ENCODE assay signal across 21 cellular contexts in the genomic region with DNA sequence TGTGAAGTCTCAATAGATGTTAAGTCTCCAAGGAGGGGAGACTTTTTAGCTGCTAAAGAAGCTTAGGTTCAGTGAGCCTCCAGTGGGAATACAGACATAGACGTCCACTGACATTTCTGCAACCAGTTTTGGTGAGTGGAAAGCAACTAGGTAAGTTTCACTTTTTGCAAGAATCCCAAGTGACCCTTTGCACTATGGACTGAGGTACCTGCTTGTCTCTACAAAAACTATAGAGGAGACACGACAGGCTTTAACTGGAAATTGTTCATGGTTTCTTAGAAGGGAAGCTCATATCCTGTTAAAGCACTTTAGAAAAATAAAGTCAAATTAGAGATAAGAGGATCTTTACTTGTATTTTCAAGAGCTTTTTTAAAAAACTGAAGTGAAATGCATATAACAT. TPM values are rescaled to one million over a fixed set of nuclear protein-coding genes. Genes with fewer than 3 reads are reported as not detected.
A peak's percentile ranks its signal among the peaks of the same experiment; 100 is the strongest.
DNase-seq lines count a peak whose midpoint lies in the region; ATAC-seq and TF ChIP-seq lines count a peak whose summit lies in the region.
"Had no signal": no experiment of that assay in that cellular context is flagged by ENCODE, and none has a peak within 500 bp of the region (broad histone marks: within the 10 kb centered on the region; RNA-seq: fewer than 3 reads in every experiment).

No MANE protein-coding gene starts in this region.

- peaks cover 70% of the 10 kb centered on the region for H3K4me1 Mint-ChIP-seq in activated T-cell treated with anti-CD3 and anti-CD28 coated beads, Interleukin-2, amount 50 U/mL, for 4 hours (ENCODE audit: low read depth)
- peaks cover 31 to 84% (median 66%) of the 10 kb centered on the region in 7 donors for H3K4me1 Mint-ChIP-seq in naive thymus-derived CD4-positive, alpha-beta T cell

- H3K36me3 Mint-ChIP-seq in activated T-cell treated with anti-CD3 and anti-CD28 coated beads, Interleukin-2, amount 50 U/mL, for 4 hours (ENCODE audit: insufficient read depth): peaks cover 6% of the 10 kb centered on the region
- H3K36me3 Mint-ChIP-seq in activated naive CD4-positive, alpha-beta T cell treated with anti-CD3 and anti-CD28 coated beads, Interleukin-2, amount 50 U/mL, for 72 hours: peaks cover 7 to 8% of the 10 kb centered on the region in 2 donors
- H3K36me3 Mint-ChIP-seq in naive thymus-derived CD4-positive, alpha-beta T cell: peaks cover 0 to 20% (median 7%) of the 10 kb centered on the region in 5 donors

- no peaks in the 10 kb centered on the region; the same call in none of the 2 replicates for H3K36me3 ChIP-seq in GM06990 (ENCODE audit: control insufficient read depth, insufficient read depth, low read length)
- H3K36me3 ChIP-seq in naive thymus-derived CD4-positive, alpha-beta T cell (ENCODE audit: control insufficient read depth in 2 of 3, insufficient read depth in 3 of 3, low read length in 3 of 3): no peaks in the 10 kb centered on the region
- H3K36me3 ChIP-seq in esophagus muscularis mucosa: no peaks in the 10 kb centered on the region
- H3K36me3 ChIP-seq: ascending aorta, stomach, upper lobe of right lung had no signal

- CTCF ChIA-PET in naive thymus-derived CD4-positive, alpha-beta T cell (lab: Charles Lee): interaction anchor here (1.0 kb wide), 1 partner anchor 14 kb away, joined by 4 read pairs; no protein-coding TSS in a partner anchor

- H3K4me3 ChIP-seq in GM06990 (replicated peaks; ENCODE audit: low read depth, low read length) (peak overlapping the region; percentile 37), esophagus muscularis mucosa (no peak overlapping the region)
- H3K4me3 ChIP-seq in naive thymus-derived CD4-positive, alpha-beta T cell (ENCODE audit: low read length): no peak overlapping the region
- H3K4me3 ChIP-seq: ascending aorta, stomach, upper lobe of right lung had no signal

- no peaks in the 10 kb centered on the region for H3K27me3 Mint-ChIP-seq in activated T-cell treated with anti-CD3 and anti-CD28 coated beads, Interleukin-2, amount 50 U/mL, for 4 hours (ENCODE audit: low read depth)
- H3K27me3 Mint-ChIP-seq in naive thymus-derived CD4-positive, alpha-beta T cell: no peaks in the 10 kb centered on the region

- H3K9me3 Mint-ChIP-seq in activated T-cell treated with anti-CD3 and anti-CD28 coated beads, Interleukin-2, amount 50 U/mL, for 4 hours: no peaks in the 10 kb centered on the region
- no peaks in the 10 kb centered on the region for H3K9me3 Mint-ChIP-seq in activated naive CD4-positive, alpha-beta T cell treated with anti-CD3 and anti-CD28 coated beads, Interleukin-2, amount 50 U/mL, for 72 hours
- H3K9me3 Mint-ChIP-seq in naive thymus-derived CD4-positive, alpha-beta T cell: no peaks in the 10 kb centered on the region
- H3K9me3 Mint-ChIP-seq: endodermal cell had no signal

- intact Hi-C loops in naive thymus-derived CD4-positive, alpha-beta T cell (cut with micrococcal nuclease): no loop called here
- intact Hi-C loops in esophagus muscularis mucosa (cut with DNase I): no loop called here

- peaks cover 5 to 37% of the 10 kb centered on the region in 2 donors for H3K4me1 ChIP-seq in naive thymus-derived CD4-positive, alpha-beta T cell (ENCODE audit: control insufficient read depth in 2 of 2, insufficient read depth in 2 of 2, low read length in 2 of 2)
- peaks cover 20 to 41% (median 29%) of the 10 kb centered on the region in 4 donors for H3K4me1 ChIP-seq in esophagus muscularis mucosa

- no peak overlapping the region for H3K27ac ChIP-seq in naive thymus-derived CD4-positive, alpha-beta T cell (ENCODE audit: low read depth, low read length)
- no peak overlapping the region for H3K27ac ChIP-seq in esophagus muscularis mucosa (replicated peaks in 1 of 4)
- H3K27ac ChIP-seq: ascending aorta, stomach, upper lobe of right lung had no signal

- WGBS in esophagus muscularis mucosa: 70% methylated on average over 2 of the region's 2 CpGs

- no peak for TF ChIP-seq EP300 in esophagus muscularis mucosa (IDR thresholded peaks at IDR 0.05)

- H3K4me3 Mint-ChIP-seq in activated T-cell treated with anti-CD3 and anti-CD28 coated beads, Interleukin-2, amount 50 U/mL, for 4 hours: peak overlapping the region; percentile 5
- H3K4me3 Mint-ChIP-seq in naive thymus-derived CD4-positive, alpha-beta T cell: peak overlapping the region in 6 of 10 donors; percentile 1 to 77 (median 32)
- H3K4me3 Mint-ChIP-seq: endodermal cell had no signal

- no peak for ATAC-seq in activated T-cell treated with anti-CD3 and anti-CD28 coated beads, Interleukin-2, amount 50 U/mL, for 4 hours
- peak in 1 of 2 donors; percentile 1 for ATAC-seq in activated naive CD4-positive, alpha-beta T cell treated with anti-CD3 and anti-CD28 coated beads, Interleukin-2, amount 50 U/mL, for 72 hours
- no peak for ATAC-seq in naive thymus-derived CD4-positive, alpha-beta T cell
- ATAC-seq in GM19467 (IDR thresholded peaks at IDR 0.05; ENCODE audit: unreplicated experiment) (no peak), HG03159 (IDR thresholded peaks at IDR 0.05; ENCODE audit: unreplicated experiment) (no peak)
- ATAC-seq: left colon, upper lobe of right lung had no signal

- H3K27ac Mint-ChIP-seq in activated naive CD4-positive, alpha-beta T cell treated with anti-CD3 and anti-CD28 coated beads, Interleukin-2, amount 50 U/mL, for 72 hours: peak overlapping the region; percentile 57 to 79
- H3K27ac Mint-ChIP-seq in naive thymus-derived CD4-positive, alpha-beta T cell: peak overlapping the region in 7 of 9 donors; percentile 3 to 79 (median 52)
- H3K27ac Mint-ChIP-seq: endodermal cell had no signal

- TF ChIP-seq CTCF in GM06990 (IDR thresholded peaks at IDR 0.05; ENCODE audit: insufficient read depth, low read length, poor library complexity, severe bottlenecking) (no peak), esophagus muscularis mucosa (IDR thresholded peaks at IDR 0.05) (no peak)

- no peak for TF ChIP-seq POLR2A in esophagus muscularis mucosa (IDR thresholded peaks at IDR 0.05; ENCODE audit: low read depth)

- POLR2A ChIA-PET in naive thymus-derived CD4-positive, alpha-beta T cell (lab: Charles Lee): interaction anchor here (1.2 kb wide), 1 partner anchor 21 kb away, joined by 3 read pairs; no protein-coding TSS in a partner anchor

- DNase-seq in activated T-cell treated with anti-CD3 and anti-CD28 coated beads, Interleukin-2, amount 50 U/mL, for 4 hours: no peak
- DNase-seq in activated T-cell treated with anti-CD3 and anti-CD28 coated beads, Interleukin-2, amount 50 U/mL, for 1 hour: no peak
- no peak for DNase-seq in GM06990 (ENCODE audit: extremely low read depth, insufficient read length)
- DNase-seq in activated naive CD4-positive, alpha-beta T cell treated with anti-CD3 and anti-CD28 coated beads, Interleukin-2, amount 50 U/mL, for 72 hours (ENCODE audit: low spot score in 2 of 2): no peak
- no peak for DNase-seq in naive thymus-derived CD4-positive, alpha-beta T cell
- no peak for DNase-seq in esophagus muscularis mucosa (ENCODE audit: extremely low spot score)
- DNase-seq: activated CD4-positive, CD25-positive, alpha-beta regulatory T cell treated with anti-CD3 and anti-CD28 coated beads, Interleukin-2, amount 50 U/mL, for 72 hours; C1 segment of cervical spinal cord; endodermal cell; left colon; NCI-H1092; SHP77 treated with DMSO at 0.1 percent for 48 hours; stomach; upper lobe of right lung had no signal

- no peaks in the 10 kb centered on the region for H3K9me3 ChIP-seq in naive thymus-derived CD4-positive, alpha-beta T cell (ENCODE audit: control insufficient read depth in 2 of 3, low read length in 3 of 3)
- no peaks in the 10 kb centered on the region for H3K9me3 ChIP-seq in esophagus muscularis mucosa
- H3K9me3 ChIP-seq: ascending aorta, stomach, upper lobe of right lung had no signal

- H3K27me3 ChIP-seq in GM06990 (replicated peaks; ENCODE audit: control insufficient read depth, insufficient read depth, low read length): no peaks in the 10 kb centered on the region
- H3K27me3 ChIP-seq in naive thymus-derived CD4-positive, alpha-beta T cell (ENCODE audit: control insufficient read depth in 2 of 2, insufficient read depth in 2 of 2, low read length in 2 of 2): no peaks in the 10 kb centered on the region
- no peaks in the 10 kb centered on the region for H3K27me3 ChIP-seq in esophagus muscularis mucosa
- H3K27me3 ChIP-seq: ascending aorta, stomach, upper lobe of right lung had no signal

RNA-seq across cellular contexts. Expression of gene GBF1, which starts 38.6 kb away (rescaled TPM):
- 10 to 100 TPM; 42.9 to 46.5 (median 43.3) TPM for total RNA-seq in activated T-cell treated with anti-CD3 and anti-CD28 coated beads, Interleukin-2, amount 50 U/mL, for 4 hours
- 10 to 100 TPM; 32.1 to 44.2 TPM for total RNA-seq in activated naive CD4-positive, alpha-beta T cell treated with anti-CD3 and anti-CD28 coated beads, Interleukin-2, amount 50 U/mL, for 72 hours
- 10 to 100 TPM; 36.2 to 47.2 (median 37.8) TPM for total RNA-seq in naive thymus-derived CD4-positive, alpha-beta T cell
- 10 to 100 TPM in 1 of 2 donors, 1 to 10 TPM in 1; 8.5 to 24.3 TPM for polyA plus RNA-seq in naive thymus-derived CD4-positive, alpha-beta T cell
- total RNA-seq in esophagus muscularis mucosa: 10 to 100 TPM; 33.1 to 52.4 (median 40.0) TPM

RNA-seq across cellular contexts. Expression of gene PITX3, which starts 42.6 kb away (rescaled TPM):
- under 1 TPM in 2 of 3 donors, not detected in 1; 0.25 to 0.46 TPM for total RNA-seq in activated T-cell treated with anti-CD3 and anti-CD28 coated beads, Interleukin-2, amount 50 U/mL, for 4 hours
- total RNA-seq in activated naive CD4-positive, alpha-beta T cell treated with anti-CD3 and anti-CD28 coated beads, Interleukin-2, amount 50 U/mL, for 72 hours: not detected
- total RNA-seq in naive thymus-derived CD4-positive, alpha-beta T cell: not detected
- polyA plus RNA-seq in naive thymus-derived CD4-positive, alpha-beta T cell: not detected
- not detected for total RNA-seq in esophagus muscularis mucosa
- total RNA-seq: ascending aorta; endodermal cell; fibroblast of villous mesenchyme; HT-29; left colon; mononuclear cell; stomach; T-helper 2 cell treated with Interferon-gamma antibody and Interleukin-4, amounts not matched to agents 100 ng/mL and 5 ng/mL, for 36 hours; upper lobe of right lung had no signal
- polyA plus RNA-seq: stomach had no signal

RNA-seq across cellular contexts. Expression of gene ELOVL3, which starts 57.8 kb away (rescaled TPM):
- total RNA-seq in activated T-cell treated with anti-CD3 and anti-CD28 coated beads, Interleukin-2, amount 50 U/mL, for 4 hours: not detected
- total RNA-seq in activated naive CD4-positive, alpha-beta T cell treated with anti-CD3 and anti-CD28 coated beads, Interleukin-2, amount 50 U/mL, for 72 hours: under 1 TPM in 1 of 2 donors, not detected in 1; 0.50 TPM
- total RNA-seq in naive thymus-derived CD4-positive, alpha-beta T cell: not detected
- polyA plus RNA-seq in naive thymus-derived CD4-positive, alpha-beta T cell: not detected
- under 1 TPM in 1 of 4 donors, not detected in 3; 0.19 TPM for total RNA-seq in esophagus muscularis mucosa
- total RNA-seq: ascending aorta; endodermal cell; left colon; mononuclear cell; stomach; T-helper 2 cell treated with Interferon-gamma antibody and Interleukin-4, amounts not matched to agents 100 ng/mL and 5 ng/mL, for 36 hours had no signal
